ENCODE assay signal across 36 cellular contexts in the genomic region with DNA sequence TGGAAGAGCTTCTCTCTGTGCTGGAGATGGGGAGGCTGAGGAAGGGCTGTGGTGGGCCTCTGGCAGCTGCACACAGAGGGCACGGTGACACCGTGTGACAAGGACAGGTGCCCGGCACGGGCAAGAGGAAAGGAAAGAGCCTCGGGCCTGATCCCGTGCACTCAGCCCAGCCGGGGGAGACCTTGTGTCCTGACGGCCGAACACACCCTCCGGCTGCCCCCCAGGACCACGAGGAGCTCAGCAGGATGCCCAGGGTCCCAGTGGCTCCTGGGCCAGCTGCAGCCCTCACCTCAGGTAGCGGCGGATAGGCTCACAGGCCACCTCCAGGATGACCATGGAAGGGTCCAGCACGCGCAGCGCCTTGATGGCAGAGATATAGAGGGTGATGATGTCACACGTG. TPM values are rescaled to one million over a fixed set of nuclear protein-coding genes. Genes with fewer than 3 reads are reported as not detected.
"Had no signal": no experiment of that assay in that cellular context is flagged by ENCODE, and none has a peak within 500 bp of the region (broad histone marks: within the 10 kb centered on the region; RNA-seq: fewer than 3 reads in every experiment).

No MANE protein-coding gene starts in this region.

- H3K27me3 ChIP-seq: neural progenitor cell, ovary, spleen, suprapubic skin, testis, tibial artery, transverse colon, upper lobe of right lung, uterus had no signal

- H3K27ac ChIP-seq: neural progenitor cell, ovary, parathyroid adenoma, psoas muscle, skin epidermis, spleen, suprapubic skin, testis, tibial artery, transverse colon, upper lobe of right lung, uterus had no signal

- H3K36me3 ChIP-seq: neural progenitor cell, ovary, uterus had no signal

- H3K4me3 Mint-ChIP-seq: natural killer cell treated with Interleukin-12 subunit alpha and Interleukin-12 subunit beta and Interleukin-15 and Interleukin-18, amount 100 ng/mL, for 72 hours; nephron progenitor cell; stimulated activated memory B cell treated with anti-CD40 and anti-IgM and Interleukin-4, amounts not matched to agents 10 μg/mL and 1 μg/mL and 100 μg/mL, for 72 hours; stimulated activated naive CD8-positive, alpha-beta T cell treated with anti-CD3 and anti-CD28 coated beads, Interleukin-15, amount 100 ng/mL, for 72 hours; type B pancreatic cell had no signal

- DNase-seq: naive B cell; naive thymus-derived CD8-positive, alpha-beta T cell; nephron progenitor cell; occipital lobe; ovary; posterior cingulate gyrus; psoas muscle; right cardiac atrium; spleen; stimulated activated CD4-positive, alpha-beta T cell treated with anti-CD3 and anti-CD28 coated beads, Interleukin-12 subunit alpha, Interleukin-12 subunit beta, amount 100 ng/mL, for 4 hours; stimulated activated CD4-positive, alpha-beta T cell treated with anti-CD3 and anti-CD28 coated beads, Interleukin-1b, Interleukin-23, amount 100 ng/mL, for 48 hours; stimulated activated CD4-positive, alpha-beta T cell treated with anti-CD3 and anti-CD28 coated beads, Interleukin-4, amount 100 ng/mL, for 1 hour; stimulated activated CD4-positive, alpha-beta T cell treated with anti-CD3 and anti-CD28 coated beads, Interleukin-4, amount 100 ng/mL, for 4 hours; stimulated activated CD8-positive, alpha-beta memory T cell treated with anti-CD3 and anti-CD28 coated beads, Interleukin-4, amount 100 ng/mL, for 48 hours; stimulated activated naive CD4-positive, alpha-beta T cell; stimulated activated naive CD8-positive, alpha-beta T cell treated with anti-CD3 and anti-CD28 coated beads, Interleukin-15, amount 100 ng/mL, for 72 hours; stimulated activated naive CD8-positive, alpha-beta T cell treated with anti-CD3 and anti-CD28 coated beads, Interleukin-15, Interleukin-2, amounts not matched to agents 100 U/mL and 50 U/mL, for 24 hours; substantia nigra; testis; tibial artery; transverse colon; upper lobe of right lung; uterus had no signal

- H3K9me3 ChIP-seq: ovary, psoas muscle, spleen, suprapubic skin, testis, tibial artery, transverse colon, upper lobe of right lung, uterus had no signal

- H3K4me2 ChIP-seq: neural progenitor cell, smooth muscle cell had no signal

- H3K36me3 Mint-ChIP-seq: type B pancreatic cell had no signal

- H3K27me3 Mint-ChIP-seq: naive B cell; naive thymus-derived CD8-positive, alpha-beta T cell; natural killer cell treated with Interleukin-12 subunit alpha and Interleukin-12 subunit beta and Interleukin-15 and Interleukin-18, amount 100 ng/mL, for 72 hours; progenitor cell of endocrine pancreas; stimulated activated memory B cell treated with anti-CD40 and anti-IgM and Interleukin-4, amounts not matched to agents 10 μg/mL and 1 μg/mL and 100 μg/mL, for 72 hours; stimulated activated naive CD8-positive, alpha-beta T cell treated with anti-CD3 and anti-CD28 coated beads, Interleukin-15, amount 100 ng/mL, for 72 hours; type B pancreatic cell had no signal

- ATAC-seq: naive thymus-derived CD8-positive, alpha-beta T cell; natural killer cell treated with Interleukin-12 subunit alpha and Interleukin-12 subunit beta and Interleukin-15 and Interleukin-18, amount 100 ng/mL, for 72 hours; psoas muscle; right cardiac atrium; sciatic nerve; stimulated activated memory B cell treated with anti-CD40 and anti-IgM and Interleukin-4, amounts not matched to agents 10 μg/mL and 1 μg/mL and 100 μg/mL, for 72 hours; stimulated activated naive CD8-positive, alpha-beta T cell treated with anti-CD3 and anti-CD28 coated beads, Interleukin-15, amount 100 ng/mL, for 72 hours; stimulated activated naive CD8-positive, alpha-beta T cell treated with anti-CD3 and anti-CD28 coated beads, Interleukin-15, Interleukin-2, amounts not matched to agents 100 U/mL and 50 U/mL, for 24 hours; upper lobe of right lung had no signal

- H3K9me3 Mint-ChIP-seq: naive B cell; naive thymus-derived CD8-positive, alpha-beta T cell; natural killer cell treated with Interleukin-12 subunit alpha and Interleukin-12 subunit beta and Interleukin-15 and Interleukin-18, amount 100 ng/mL, for 72 hours; nephron progenitor cell; neural progenitor cell; stimulated activated memory B cell treated with anti-CD40 and anti-IgM and Interleukin-4, amounts not matched to agents 10 μg/mL and 1 μg/mL and 100 μg/mL, for 72 hours; stimulated activated naive CD8-positive, alpha-beta T cell treated with anti-CD3 and anti-CD28 coated beads, Interleukin-15, amount 100 ng/mL, for 72 hours; type B pancreatic cell had no signal

- H2AFZ ChIP-seq: neural progenitor cell, parathyroid adenoma had no signal

- H3K4me3 ChIP-seq: neural progenitor cell, ovary, psoas muscle, skin epidermis, smooth muscle cell, spleen, suprapubic skin, testis, tibial artery, transverse colon, upper lobe of right lung, uterus had no signal

- H3K27ac Mint-ChIP-seq: naive B cell; naive thymus-derived CD8-positive, alpha-beta T cell; natural killer cell treated with Interleukin-12 subunit alpha and Interleukin-12 subunit beta and Interleukin-15 and Interleukin-18, amount 100 ng/mL, for 72 hours; nephron progenitor cell; neural progenitor cell; progenitor cell of endocrine pancreas; stimulated activated memory B cell treated with anti-CD40 and anti-IgM and Interleukin-4, amounts not matched to agents 10 μg/mL and 1 μg/mL and 100 μg/mL, for 72 hours; type B pancreatic cell had no signal

- H3K9ac ChIP-seq: neural progenitor cell, parathyroid adenoma had no signal

RNA-seq across cellular contexts. Expression of a gene that starts 11.0 kb away (rescaled TPM):
- total RNA-seq: naive thymus-derived CD8-positive, alpha-beta T cell; natural killer cell treated with Interleukin-12 subunit alpha and Interleukin-12 subunit beta and Interleukin-15 and Interleukin-18, amount 100 ng/mL, for 72 hours; occipital lobe; osteoblast; ovary; progenitor cell of endocrine pancreas; psoas muscle; renal cortical epithelial cell; right cardiac atrium; sciatic nerve; smooth muscle cell; spleen; suprapubic skin; transverse colon; upper lobe of right lung; urinary bladder; uterus had no signal
- polyA plus RNA-seq: naive thymus-derived CD8-positive, alpha-beta T cell; ovary; psoas muscle; right cardiac atrium; smooth muscle cell; spleen; urinary bladder had no signal

RNA-seq across cellular contexts. Expression of a gene that starts 13.0 kb away (rescaled TPM):
- total RNA-seq: naive thymus-derived CD8-positive, alpha-beta T cell; natural killer cell treated with Interleukin-12 subunit alpha and Interleukin-12 subunit beta and Interleukin-15 and Interleukin-18, amount 100 ng/mL, for 72 hours; osteoblast; psoas muscle; renal cortical epithelial cell; right cardiac atrium; sciatic nerve; smooth muscle cell; upper lobe of right lung; urinary bladder had no signal
- polyA plus RNA-seq: naive thymus-derived CD8-positive, alpha-beta T cell; ovary; psoas muscle; right cardiac atrium; smooth muscle cell; urinary bladder had no signal
